ENCODE assay signal across 1 cellular context in genomic region chr17:52106638-52107261, GRCh38.
TF ChIP-seq lines count a peak whose summit lies in the region.

No MANE protein-coding gene starts in this region.

TF ChIP-seq in HCT116, 20 proteins besides CTCF, POLR2A, EP300 and RAD21 (continued from another document):
- TF ChIP-seq ZBTB33 (IDR thresholded peaks at IDR 0.05; ENCODE audit: extremely low read depth, insufficient replicate concordance, low read length) (no peak), YY1 (IDR thresholded peaks at IDR 0.05; ENCODE audit: extremely low read depth, insufficient replicate concordance, low read depth, low read length) (no peak), SIN3A (IDR thresholded peaks at IDR 0.05; ENCODE audit: low read depth) (no peak), TCF7L2 (IDR thresholded peaks at IDR 0.05; ENCODE audit: borderline replicate concordance, extremely low read depth, insufficient read depth, insufficient read length) (no peak), SRF (IDR thresholded peaks at IDR 0.05; ENCODE audit: low read depth) (no peak), POLR2AphosphoS5 (IDR thresholded peaks at IDR 0.05; ENCODE audit: low read depth, low read length) (no peak)
